ENCODE assay signal across 13 cellular contexts in the genomic region with DNA sequence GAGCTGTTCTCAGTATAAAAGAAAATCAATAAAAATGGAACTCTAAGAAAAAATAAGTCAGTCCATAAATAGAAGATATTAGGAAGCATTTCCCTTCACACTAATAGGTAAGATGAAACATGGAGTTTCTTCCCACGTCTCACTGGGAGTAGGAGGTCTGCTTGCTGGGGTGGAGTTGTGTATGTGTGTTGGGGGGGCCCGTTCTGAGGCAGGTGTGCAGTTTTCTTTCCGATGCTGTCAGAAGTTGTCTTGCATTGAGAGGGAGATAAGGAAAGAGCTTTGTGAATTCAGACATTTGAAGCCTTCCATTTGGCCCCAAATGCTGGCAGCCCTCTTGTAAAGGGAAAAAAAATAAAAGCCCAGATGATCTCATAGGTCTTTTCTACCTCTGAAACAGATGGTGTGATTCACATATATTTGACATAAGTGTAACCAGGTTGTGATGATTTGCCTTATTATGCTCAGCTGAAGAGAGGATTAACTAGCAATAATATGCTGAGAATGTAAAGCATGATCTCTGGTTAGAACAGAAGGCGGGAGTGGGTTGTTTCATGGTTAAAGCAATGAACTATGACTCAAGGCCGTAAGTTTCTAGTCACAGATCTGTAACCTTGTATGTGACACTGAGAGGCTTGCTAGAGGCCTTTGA. TPM values are rescaled to one million over a fixed set of nuclear protein-coding genes. Genes with fewer than 3 reads are reported as not detected.
DNase-seq lines count a peak whose midpoint lies in the region; FAIRE-seq and TF ChIP-seq lines count a peak whose summit lies in the region.
"Had no signal": no experiment of that assay in that cellular context is flagged by ENCODE, and none has a peak within 500 bp of the region (broad histone marks: within the 10 kb centered on the region; RNA-seq: fewer than 3 reads in every experiment).

No MANE protein-coding gene starts in this region.

- H3K14ac ChIP-seq in H9 (ENCODE audit: insufficient read depth, low read length) = no peak overlapping the region

- no peak overlapping the region for H3K4me2 ChIP-seq in H9 (ENCODE audit: insufficient read depth, insufficient read length, low read length)

- H2BK12ac ChIP-seq in H9 (ENCODE audit: insufficient read length, low read depth, low read length) = no peak overlapping the region

- TF ChIP-seq CTCF in AG10803 (conservative IDR thresholded peaks at IDR 0.05; ENCODE audit: low read length) (no peak), fibroblast of the aortic adventitia (IDR thresholded peaks at IDR 0.05; ENCODE audit: insufficient read depth, low read length) (no peak), H9 (conservative IDR thresholded peaks at IDR 0.05) (no peak), endodermal cell (conservative IDR thresholded peaks at IDR 0.05) (no peak), type B pancreatic cell (conservative IDR thresholded peaks at IDR 0.05) (no peak)

- H3K18ac ChIP-seq in H9 (ENCODE audit: insufficient read length, low read depth, low read length) = no peak overlapping the region

- H3K4me3 ChIP-seq in AG10803 (ENCODE audit: low read length) (no peak overlapping the region), fibroblast of the aortic adventitia (ENCODE audit: low read depth, low read length) (no peak overlapping the region), endodermal cell (ENCODE audit: low read length) (no peak overlapping the region)
- H3K4me3 ChIP-seq: lower lobe of right lung, tibial nerve had no signal

- no peak overlapping the region for H2BK120ac ChIP-seq in H9 (ENCODE audit: low read depth, low read length, poor library complexity, severe bottlenecking)

- H4K5ac ChIP-seq in H9 (ENCODE audit: insufficient read length, low read depth, low read length) = no peak overlapping the region

- H3K27me3 ChIP-seq in H9 (ENCODE audit: insufficient read depth, low read length) (no peaks in the 10 kb centered on the region), endodermal cell (ENCODE audit: control insufficient read depth, insufficient read depth, low read length, poor library complexity, severe bottlenecking) (no peaks in the 10 kb centered on the region)
- H3K27me3 ChIP-seq: tibial nerve had no signal

- no peak overlapping the region for H2AK5ac ChIP-seq in H9 (ENCODE audit: insufficient read length, low read length)

- peak overlapping the region; percentile 38 for H3K4me3 Mint-ChIP-seq in T-helper 1 cell treated with Interleukin-12 subunit alpha and Interleukin-12 subunit beta and Interleukin-4 antibody, amounts not matched to agents 30 μg/mL and 1 μg/mL, for 36 hours
- H3K4me3 Mint-ChIP-seq in H9 = no peak overlapping the region
- H3K4me3 Mint-ChIP-seq in endodermal cell = no peak overlapping the region
- no peak overlapping the region for H3K4me3 Mint-ChIP-seq in type B pancreatic cell
- H3K4me3 Mint-ChIP-seq: activated B cell treated with CpG ODN at 0.5 μM for 24 hours had no signal

- H2AFZ ChIP-seq in H9 (ENCODE audit: low read length) = no peak overlapping the region

- H3K27me3 Mint-ChIP-seq in T-helper 1 cell treated with Interleukin-12 subunit alpha and Interleukin-12 subunit beta and Interleukin-4 antibody, amounts not matched to agents 30 μg/mL and 1 μg/mL, for 36 hours (ENCODE audit: low read depth) = no peaks in the 10 kb centered on the region
- no peaks in the 10 kb centered on the region; the same call in none of the 2 replicates for H3K27me3 Mint-ChIP-seq in H9 (ENCODE audit: low read depth)
- H3K27me3 Mint-ChIP-seq in endodermal cell (ENCODE audit: insufficient read depth) = peaks cover 1% of the 10 kb centered on the region
- H3K27me3 Mint-ChIP-seq in type B pancreatic cell = peaks cover 3% of the 10 kb centered on the region
- H3K27me3 Mint-ChIP-seq: activated B cell treated with CpG ODN at 0.5 μM for 24 hours had no signal

- peaks cover 86% of the 10 kb centered on the region for H3K4me1 Mint-ChIP-seq in T-helper 1 cell treated with Interleukin-12 subunit alpha and Interleukin-12 subunit beta and Interleukin-4 antibody, amounts not matched to agents 30 μg/mL and 1 μg/mL, for 36 hours (ENCODE audit: low read depth)
- H3K4me1 Mint-ChIP-seq in H9 = peaks cover 9 to 21% of the 10 kb centered on the region in 2 experiments
- peaks cover 76% of the 10 kb centered on the region for H3K4me1 Mint-ChIP-seq in endodermal cell
- peaks cover 23% of the 10 kb centered on the region for H3K4me1 Mint-ChIP-seq in type B pancreatic cell (ENCODE audit: unreplicated experiment)

- no peak overlapping the region for H3K9ac ChIP-seq in H9 (ENCODE audit: extremely low read depth, insufficient read length, low read length)
- H3K9ac ChIP-seq in endodermal cell (ENCODE audit: extremely low read depth, low read length, poor library complexity, severe bottlenecking) = no peak overlapping the region

- no peaks in the 10 kb centered on the region for H3K9me3 ChIP-seq in H9 (ENCODE audit: control insufficient read depth, low read depth, low read length)
- H3K9me3 ChIP-seq in endodermal cell (ENCODE audit: control insufficient read depth, low read length) = no peaks in the 10 kb centered on the region
- H3K9me3 ChIP-seq: lower lobe of right lung, tibial nerve had no signal

- no peak overlapping the region for H3K27ac ChIP-seq in H9 (ENCODE audit: insufficient read length, low read depth, low read length)
- H3K27ac ChIP-seq in endodermal cell (ENCODE audit: low read depth, low read length) = no peak overlapping the region
- H3K27ac ChIP-seq: lower lobe of right lung, tibial nerve had no signal

- DNase-seq in AG10803 (ENCODE audit: low read depth) (peak; percentile 90), GM19239 (ENCODE audit: insufficient read length, low spot score) (no peak), fibroblast of the aortic adventitia (ENCODE audit: low read depth) (peak; percentile 35), H9 (no peak), H4 (ENCODE audit: low spot score) (no peak), endodermal cell (no peak), type B pancreatic cell (ENCODE audit: extremely low spot score, unreplicated experiment) (no peak)
- DNase-seq: activated B cell treated with CpG ODN at 0.5 μM for 24 hours, lower lobe of right lung, NCI-H748 treated with DMSO at 0.1 percent for 48 hours had no signal

- no peak overlapping the region for H3K4ac ChIP-seq in H9 (ENCODE audit: low read depth, low read length)

- no peak overlapping the region for H3K56ac ChIP-seq in H9 (ENCODE audit: insufficient read length, low read depth, low read length)

- no peak overlapping the region for H2BK20ac ChIP-seq in H9 (ENCODE audit: low read depth, low read length, poor library complexity, severe bottlenecking)

- no peak overlapping the region for H2BK15ac ChIP-seq in H9 (ENCODE audit: low read depth, low read length)

- no CpG with 5 or more reads among the region's 5 CpGs for WGBS in H9 (ENCODE audit: extremely low coverage, insufficient read length, low lambda C conversion rate)
- WGBS in endodermal cell (ENCODE audit: insufficient coverage in 1 of 2, insufficient read length in 1 of 2), 2 experiments = 88 to 93% methylated on average over 2 to 5 of the region's 5 CpGs

- no peaks in the 10 kb centered on the region for H3K9me3 Mint-ChIP-seq in T-helper 1 cell treated with Interleukin-12 subunit alpha and Interleukin-12 subunit beta and Interleukin-4 antibody, amounts not matched to agents 30 μg/mL and 1 μg/mL, for 36 hours
- no peaks in the 10 kb centered on the region for H3K9me3 Mint-ChIP-seq in H9
- H3K9me3 Mint-ChIP-seq in endodermal cell = no peaks in the 10 kb centered on the region
- no peaks in the 10 kb centered on the region for H3K9me3 Mint-ChIP-seq in type B pancreatic cell
- H3K9me3 Mint-ChIP-seq: activated B cell treated with CpG ODN at 0.5 μM for 24 hours had no signal

- no peak overlapping the region for H3K23ac ChIP-seq in H9 (ENCODE audit: insufficient read length, low read depth, low read length)

- H3T11ph ChIP-seq in H9 (ENCODE audit: low read length) = no peak overlapping the region

- H3K36me3 ChIP-seq in endodermal cell (ENCODE audit: control insufficient read depth, insufficient read depth, low read length) = peaks cover 7% of the 10 kb centered on the region
- H3K36me3 ChIP-seq: lower lobe of right lung, tibial nerve had no signal

- H3K27ac Mint-ChIP-seq in T-helper 1 cell treated with Interleukin-12 subunit alpha and Interleukin-12 subunit beta and Interleukin-4 antibody, amounts not matched to agents 30 μg/mL and 1 μg/mL, for 36 hours = peak overlapping the region; percentile 73
- H3K27ac Mint-ChIP-seq in H9 = no peak overlapping the region
- H3K27ac Mint-ChIP-seq in endodermal cell = no peak overlapping the region
- no peak overlapping the region for H3K27ac Mint-ChIP-seq in type B pancreatic cell

- H3K79me1 ChIP-seq in H9 (ENCODE audit: insufficient read depth, low read depth, low read length, poor library complexity, severe bottlenecking) = no peaks in the 10 kb centered on the region

- H3K79me2 ChIP-seq in H9 (ENCODE audit: insufficient read depth, low read length) = no peaks in the 10 kb centered on the region

- H4K20me1 ChIP-seq in H9 (ENCODE audit: control insufficient read depth, insufficient read depth, insufficient read length) = no peaks in the 10 kb centered on the region

- no peak overlapping the region for H4K91ac ChIP-seq in H9 (ENCODE audit: insufficient read length, low read depth, low read length)

- H3K4me1 ChIP-seq in H9 (ENCODE audit: insufficient read depth, low read length) = no peaks in the 10 kb centered on the region
- H3K4me1 ChIP-seq in endodermal cell (ENCODE audit: control insufficient read depth, insufficient read depth, low read length) = peaks cover 33% of the 10 kb centered on the region
- H3K4me1 ChIP-seq: tibial nerve had no signal

- H3K23me2 ChIP-seq in H9 (ENCODE audit: insufficient read length, low read depth, low read length, poor library complexity, severe bottlenecking) = no peaks in the 10 kb centered on the region

- FAIRE-seq in GM19239 (lab: Jason Lieb, UNC) = peak; percentile 84
- FAIRE-seq: D721Med had no signal

- H3K36me3 Mint-ChIP-seq in T-helper 1 cell treated with Interleukin-12 subunit alpha and Interleukin-12 subunit beta and Interleukin-4 antibody, amounts not matched to agents 30 μg/mL and 1 μg/mL, for 36 hours (ENCODE audit: low read depth) = peaks cover 80% of the 10 kb centered on the region
- H3K36me3 Mint-ChIP-seq in H9 (ENCODE audit: insufficient read depth in 1 of 3, low read depth in 3 of 3) = no peaks in the 10 kb centered on the region; a peak in 1 of 7 replicates
- H3K36me3 Mint-ChIP-seq in endodermal cell (ENCODE audit: low read depth) = peaks cover 5% of the 10 kb centered on the region
- H3K36me3 Mint-ChIP-seq in type B pancreatic cell = no peaks in the 10 kb centered on the region

- H4K8ac ChIP-seq in H9 (replicated peaks; ENCODE audit: insufficient read length, low read depth, low read length) = no peak overlapping the region

- no peak overlapping the region for H2BK5ac ChIP-seq in H9 (ENCODE audit: insufficient read length, low read length)

RNA-seq across cellular contexts. Expression of a gene that starts 8.8 kb away (rescaled TPM):
- total RNA-seq in fibroblast of the aortic adventitia (ENCODE audit: low replicate concordance) = 0.09 TPM in 1 of 2 replicates, not detected in the other
- 0.50 and 0.85 TPM in 2 replicates for total RNA-seq in H9 (2021)
- 0.18 and 0.29 TPM in 2 replicates for total RNA-seq in H4 (2014; rRNA removed; shearing (Covaris generic))
- total RNA-seq in endodermal cell = 1 to 10 TPM; 7.0 to 8.8 TPM
- polyA plus RNA-seq in endodermal cell (2013, experiment 1 of 2) = 5.4 TPM
- polyA plus RNA-seq in endodermal cell (2013, experiment 2 of 2) = 5.1 TPM
- 3.0 and 6.6 TPM in 2 replicates for total RNA-seq in type B pancreatic cell (ENCODE audit: low replicate concordance)

Comparison
In these comparisons a context has a peak if more than half of its experiments do, and no peak if none do; other contexts are left out.
1. DNase-seq: peak in AG10803 (single experiment) and fibroblast of the aortic adventitia (single experiment); none in GM19239 (single experiment), H9 (single experiment), H4 (single experiment), endodermal cell (single experiment) and type B pancreatic cell (single experiment).